8 cellular contexts compared by ENCODE assay signal in genomic region chr3:101851072-101851471, GRCh38. TPM values are rescaled to one million over a fixed set of nuclear protein-coding genes. Genes with fewer than 3 reads are reported as not detected.
DNase-seq lines count a peak whose midpoint lies in the region; ATAC-seq, FAIRE-seq and TF ChIP-seq lines count a peak whose summit lies in the region.

No MANE protein-coding gene starts in this region.

- no peak for DNase-seq in Calu3
- DNase-seq in PC-9 = no peak
- peak; percentile 90 for DNase-seq in endothelial cell of umbilical vein (ENCODE audit: low read depth, low spot score)
- no peak for DNase-seq in pancreas
- no peak for DNase-seq in left lobe of liver (ENCODE audit: low spot score)
- DNase-seq in Kasumi-1 (lab: John Stamatoyannopoulos, UW) = no peak
- no peak for DNase-seq in activated CD8-positive, alpha-beta memory T cell treated with anti-CD3 and anti-CD28 coated beads, Interleukin-2, amount 50 U/mL, for 48 hours

- ATAC-seq in pancreas (no peak), left lobe of liver (no peak), GM18909 (IDR thresholded peaks at IDR 0.05; ENCODE audit: poor library complexity, unreplicated experiment) (no peak)

- POLR2A ChIA-PET in PC-9 (lab: Charles Lee; ENCODE audit: unreplicated experiment) = no interaction called here
- POLR2A ChIA-PET in endothelial cell of umbilical vein (lab: Charles Lee) = interaction anchor here (0.6 to 2.0 kb wide), 6 partner anchors 12 to 374 kb away, joined by 3 to 7 read pairs (median 4); partner anchors contain the start of gene CEP97

- peak; percentile 87 for FAIRE-seq in endothelial cell of umbilical vein (lab: Jason Lieb, UNC)
- peak; percentile 9 for FAIRE-seq in pancreas (lab: Jason Lieb, UNC)

- H3K4me1 ChIP-seq in PC-9 (replicated peaks; ENCODE audit: insufficient read depth) = peaks cover 24% of the 10 kb centered on the region
- peaks cover 17% of the 10 kb centered on the region for H3K4me1 ChIP-seq in endothelial cell of umbilical vein (ENCODE audit: control insufficient read depth, extremely low read depth, insufficient read depth, low read length)
- peaks cover 41 to 52% (median 49%) of the 10 kb centered on the region in 3 donors for H3K4me1 ChIP-seq in pancreas

- dilution Hi-C loops in endothelial cell of umbilical vein (cut with MboI; ENCODE audit: extremely low pct_ligation_motif_present, low sequenced_read_pairs) = loop anchor here (25.0 kb wide), 1 partner anchor 311 kb away; no protein-coding TSS in a partner anchor

- H3K9me1 ChIP-seq in endothelial cell of umbilical vein (replicated peaks; ENCODE audit: control insufficient read depth, extremely low read depth, insufficient read depth, low read length) = no peaks in the 10 kb centered on the region

- peaks cover 4% of the 10 kb centered on the region; the same call in 1 of the 2 replicates for H3K9me2 ChIP-seq in PC-9 (ENCODE audit: insufficient read depth)

- peak overlapping the region; percentile 75 for H3K4me3 Mint-ChIP-seq in Calu3 (ENCODE audit: low read depth, unreplicated experiment)

- H3K4me2 ChIP-seq in PC-9 (peak overlapping the region; percentile 89), endothelial cell of umbilical vein (ENCODE audit: insufficient read depth, low read length) (peak overlapping the region; percentile 96)

- H3K27me3 Mint-ChIP-seq in Calu3 (ENCODE audit: unreplicated experiment) = no peaks in the 10 kb centered on the region

- TF ChIP-seq POLR2A in endothelial cell of umbilical vein (IDR thresholded peaks at IDR 0.05; ENCODE audit: low read depth, low read length) = no peak

- H3K4me3 ChIP-seq in PC-9 (peak overlapping the region; percentile 88), endothelial cell of umbilical vein (replicated peaks in 1 of 3; ENCODE audit: insufficient read depth in 1 of 3, low read depth in 1 of 3, low read length in 3 of 3) (peak overlapping the region; percentile 88 to 99 (median 90)), pancreas (peak overlapping the region; percentile 73 to 100 (median 90))

- H3K9me3 ChIP-seq in PC-9 (ENCODE audit: insufficient read depth, low read depth) = no peaks in the 10 kb centered on the region
- no peaks in the 10 kb centered on the region for H3K9me3 ChIP-seq in endothelial cell of umbilical vein (replicated peaks; ENCODE audit: control insufficient read depth, insufficient read depth, low read length)
- H3K9me3 ChIP-seq in pancreas = no peaks in the 10 kb centered on the region

- 0 out of 2 replicates have a peak overlapping the region, but pooled peaks have one; percentile 80 for H3K27ac ChIP-seq in PC-9
- peak overlapping the region; percentile 88 for H3K27ac ChIP-seq in endothelial cell of umbilical vein (ENCODE audit: insufficient read depth, low read depth, low read length)
- H3K27ac ChIP-seq in pancreas = peak overlapping the region in 3 of 4 donors; percentile 99 to 100 (median 100)

- intact Hi-C loops in Calu3 (cut with micrococcal nuclease; ENCODE audit: unreplicated experiment) = no loop called here
- intact Hi-C loops in PC-9 (cut with micrococcal nuclease; ENCODE audit: unreplicated experiment) = loop anchor here (5.0 kb wide), 1 partner anchor 226 kb away; no protein-coding TSS in a partner anchor
- intact Hi-C loops in endothelial cell of umbilical vein (cut with micrococcal nuclease) = loop anchor here (1.0 to 5.0 kb wide), 5 partner anchors 38 to 374 kb away; no protein-coding TSS in a partner anchor
- intact Hi-C loops in pancreas (cut with DNase I) = loop anchor here in 1 of 3 donors (10.0 kb wide), 1 partner anchor 334 kb away; no protein-coding TSS in a partner anchor

- H2AFZ ChIP-seq in PC-9 (no peak overlapping the region; the same call in 1 of the 2 replicates), endothelial cell of umbilical vein (ENCODE audit: low read depth, low read length) (no peak overlapping the region)

- no peaks in the 10 kb centered on the region for H3K27me3 ChIP-seq in PC-9 (ENCODE audit: insufficient read depth, low read depth)
- H3K27me3 ChIP-seq in endothelial cell of umbilical vein (ENCODE audit: control insufficient read depth in 2 of 2, insufficient read depth in 2 of 2, low read length in 2 of 2) = no peaks in the 10 kb centered on the region
- H3K27me3 ChIP-seq in pancreas = no peaks in the 10 kb centered on the region

- H3K79me2 ChIP-seq in PC-9 (ENCODE audit: low read depth) (peaks cover 34% of the 10 kb centered on the region), endothelial cell of umbilical vein (ENCODE audit: control insufficient read depth, insufficient read depth, low read length) (peaks cover 56% of the 10 kb centered on the region)

- H3K27ac Mint-ChIP-seq in Calu3 (ENCODE audit: unreplicated experiment) = peak overlapping the region; percentile 92

- H4K20me1 ChIP-seq in PC-9 (ENCODE audit: insufficient read depth) = peaks cover 10% of the 10 kb centered on the region; the same call in 1 of the 2 replicates
- H4K20me1 ChIP-seq in endothelial cell of umbilical vein (replicated peaks; ENCODE audit: control insufficient read depth, extremely low read depth, insufficient read depth, low read length) = no peaks in the 10 kb centered on the region

- peaks cover 42% of the 10 kb centered on the region for H3K4me1 Mint-ChIP-seq in Calu3 (ENCODE audit: low read depth, unreplicated experiment)

- CTCF ChIA-PET in Calu3 (lab: Charles Lee) (no interaction called here), PC-9 (lab: Charles Lee) (no interaction called here), endothelial cell of umbilical vein (lab: Charles Lee) (interaction anchor here (0.7 to 1.8 kb wide), 8 partner anchors 24 to 686 kb away, joined by 3 to 22 read pairs (median 4); no protein-coding TSS in a partner anchor)

- no peak for TF ChIP-seq CTCF in Calu3 (IDR thresholded peaks at IDR 0.05; ENCODE audit: unreplicated experiment)
- TF ChIP-seq CTCF in PC-9 (conservative IDR thresholded peaks at IDR 0.05) = no peak
- no peak for TF ChIP-seq CTCF in endothelial cell of umbilical vein (IDR thresholded peaks at IDR 0.05; ENCODE audit: extremely low read depth in 1 of 2, insufficient read depth in 1 of 2, low read depth in 1 of 2, low read length in 2 of 2)
- TF ChIP-seq CTCF in pancreas (IDR thresholded peaks at IDR 0.05) = no peak

- H3K9me3 Mint-ChIP-seq in Calu3 (ENCODE audit: low read depth, unreplicated experiment) = no peaks in the 10 kb centered on the region

- peak overlapping the region; percentile 99 for H3K9ac ChIP-seq in endothelial cell of umbilical vein (replicated peaks; ENCODE audit: extremely low read depth, insufficient read depth, low read length)

- peaks cover 14% of the 10 kb centered on the region for H3F3A ChIP-seq in PC-9 (ENCODE audit: insufficient read depth, low read depth)

- no TSS peak for BruUV-seq in Calu3 (replicated peaks; lab: Mats Ljungman, UMichigan)
- no TSS peak for BruUV-seq in PC-9 (replicated peaks; lab: Mats Ljungman, UMichigan)
- BruUV-seq in endothelial cell of umbilical vein (replicated peaks; lab: Mats Ljungman, UMichigan) = no TSS peak

- WGBS in pancreas, 2 donors = 5 to 8% methylated on average over 2 of the region's 2 CpGs

- H3K36me3 ChIP-seq in PC-9 (ENCODE audit: low read depth) = peaks cover 49% of the 10 kb centered on the region
- peaks cover 23 to 29% of the 10 kb centered on the region in 2 experiments for H3K36me3 ChIP-seq in endothelial cell of umbilical vein (ENCODE audit: control insufficient read depth in 2 of 2, extremely low read depth in 1 of 2, insufficient read depth in 2 of 2, low read length in 2 of 2)
- H3K36me3 ChIP-seq in pancreas = peaks cover 8 to 42% (median 28%) of the 10 kb centered on the region in 3 donors

- H3K36me3 Mint-ChIP-seq in Calu3 (ENCODE audit: insufficient read depth, unreplicated experiment) = peaks cover 84% of the 10 kb centered on the region

TF ChIP-seq in endothelial cell of umbilical vein, 7 proteins besides CTCF, POLR2A, EP300 and RAD21:
- TF ChIP-seq JUN (IDR thresholded peaks at IDR 0.05; ENCODE audit: borderline replicate concordance, insufficient read depth, insufficient read length, low read depth) (peak; percentile 13), FOS (IDR thresholded peaks at IDR 0.05; ENCODE audit: borderline replicate concordance, insufficient read depth, low read length) (no peak)

RNA-seq across cellular contexts. Expression of gene NFKBIZ, which starts 1.8 kb away (rescaled TPM):
- 217 and 227 TPM in 2 replicates for total RNA-seq in Calu3 (2022)
- 44.9 and 57.7 TPM in 2 replicates for total RNA-seq in PC-9 (2021)
- 27.4 and 28.9 TPM in 2 replicates for total RNA-seq in endothelial cell of umbilical vein
- 16.7 and 17.5 TPM in 2 replicates for polyA plus RNA-seq in endothelial cell of umbilical vein
- polyA plus RNA-seq in endothelial cell of umbilical vein (2011; cell fraction: cytosol; rRNA removed) = 10.3 and 20.3 TPM in 2 replicates
- 182 and 220 TPM in 2 replicates for polyA plus RNA-seq in endothelial cell of umbilical vein (2011; cell fraction: nucleus; rRNA removed)
- 9.2 and 13.5 TPM in 2 replicates for polyA plus RNA-seq in endothelial cell of umbilical vein (2012)
- polyA minus RNA-seq in endothelial cell of umbilical vein = 87.4 and 102 TPM in 2 replicates
- polyA minus RNA-seq in endothelial cell of umbilical vein (2011; cell fraction: cytosol; rRNA and poly(A)+ RNA removed) = 14.0 TPM
- polyA minus RNA-seq in endothelial cell of umbilical vein (2011; cell fraction: nucleus; rRNA and poly(A)+ RNA removed) = 237 and 251 TPM in 2 replicates
- total RNA-seq in pancreas = 10 to 100 TPM; 20.4 to 90.7 (median 31.2) TPM
- 10 to 100 TPM; 16.5 to 24.4 TPM for polyA plus RNA-seq in pancreas
- total RNA-seq in left lobe of liver = 29.7 TPM
